ENCODE assay signal across 8 cellular contexts in genomic region chr2:108533832-108534576, GRCh38. TPM values are rescaled to one million over a fixed set of nuclear protein-coding genes. Genes with fewer than 3 reads are reported as not detected.
DNase-seq lines count a peak whose midpoint lies in the region; ATAC-seq and TF ChIP-seq lines count a peak whose summit lies in the region.

A gene with protein sequence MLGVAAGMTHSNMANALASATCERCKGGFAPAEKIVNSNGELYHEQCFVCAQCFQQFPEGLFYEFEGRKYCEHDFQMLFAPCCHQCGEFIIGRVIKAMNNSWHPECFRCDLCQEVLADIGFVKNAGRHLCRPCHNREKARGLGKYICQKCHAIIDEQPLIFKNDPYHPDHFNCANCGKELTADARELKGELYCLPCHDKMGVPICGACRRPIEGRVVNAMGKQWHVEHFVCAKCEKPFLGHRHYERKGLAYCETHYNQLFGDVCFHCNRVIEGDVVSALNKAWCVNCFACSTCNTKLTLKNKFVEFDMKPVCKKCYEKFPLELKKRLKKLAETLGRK (plus strand): TSS chr2:108534470. CDS start chr2:108534563, 93 bp downstream.

- no peak within 1 kb of the TSS for H2BK12ac ChIP-seq in mesenchymal stem cell (ENCODE audit: low read length in 2 of 2)

- peak within 1 kb of the TSS; percentile 70 for H4K91ac ChIP-seq in mesenchymal stem cell (ENCODE audit: low read length)

- peak within 1 kb of the TSS; percentile 98 for H3K4me3 Mint-ChIP-seq in CD8-positive, alpha-beta T cell

- H3K9me3 Mint-ChIP-seq in CD8-positive, alpha-beta T cell, result no peaks in the 10 kb centered on the region

- peak within 1 kb of the TSS; percentile 74 to 79 for H3K18ac ChIP-seq in mesenchymal stem cell (ENCODE audit: low read depth in 1 of 2, low read length in 2 of 2)

- H3K36me3 ChIP-seq in CD8-positive, alpha-beta T cell (ENCODE audit: insufficient read depth, low read length), result no peaks in the 10 kb centered on the region
- no peaks in the 10 kb centered on the region for H3K36me3 ChIP-seq in effector memory CD4-positive, alpha-beta T cell (ENCODE audit: control insufficient read depth, insufficient read depth, low read length)
- H3K36me3 ChIP-seq in mesenchymal stem cell (ENCODE audit: control insufficient read depth in 1 of 2, insufficient read depth in 2 of 2, low read depth in 1 of 2, low read length in 2 of 2), result peaks cover 0 to 3% of the 10 kb centered on the region in 2 experiments

- peak within 1 kb of the TSS; percentile 23 for H2BK15ac ChIP-seq in mesenchymal stem cell (ENCODE audit: low read depth, poor library complexity, severe bottlenecking)

- H3K27me3 Mint-ChIP-seq in CD8-positive, alpha-beta T cell (ENCODE audit: low read depth), result no peaks in the 10 kb centered on the region

- no peak within 1 kb of the TSS for H2AK5ac ChIP-seq in mesenchymal stem cell (ENCODE audit: low read length, severe bottlenecking)

- no peak for TF ChIP-seq CTCF in CD8-positive, alpha-beta T cell (IDR thresholded peaks at IDR 0.05)

- H3K9ac ChIP-seq in mesenchymal stem cell (ENCODE audit: low read length), result peak within 1 kb of the TSS; percentile 93

- intact Hi-C loops in CD8-positive, alpha-beta T cell (cut with DNase I, micrococcal nuclease), result loop anchor here (1.0 to 5.0 kb wide), 7 partner anchors 47 to 253 kb away; partner anchors contain the start of genes CCDC138 (in 1 of the 2), GCC2 (in 1 of the 2) and RANBP2 (in 1 of the 2)

- H3K4me1 ChIP-seq in CD8-positive, alpha-beta T cell (ENCODE audit: insufficient read depth, low read length), result peaks cover 7% of the 10 kb centered on the region
- peaks cover 8% of the 10 kb centered on the region for H3K4me1 ChIP-seq in effector memory CD4-positive, alpha-beta T cell (ENCODE audit: control insufficient read depth, insufficient read depth, low read length, poor library complexity, severe bottlenecking)
- peaks cover 4% of the 10 kb centered on the region for H3K4me1 ChIP-seq in mesenchymal stem cell (ENCODE audit: control insufficient read depth, insufficient read depth, low read depth, low read length)

- H3K4me2 ChIP-seq in mesenchymal stem cell (ENCODE audit: low read length, poor library complexity, severe bottlenecking), result peak within 1 kb of the TSS; percentile 85

- peak; percentile 67 to 90 (median 85) for DNase-seq in CD8-positive, alpha-beta T cell
- DNase-seq in NK-92 (lab: John Stamatoyannopoulos, UW; ENCODE audit: unreplicated experiment) (peak; percentile 16), mesenchymal stem cell (peak; percentile 93)
- peak; percentile 79 to 84 (median 82) for DNase-seq in effector memory CD4-positive, alpha-beta T cell
- DNase-seq in stimulated activated CD8-positive, alpha-beta memory T cell treated with anti-CD3 and anti-CD28 coated beads, Interleukin-12 subunit alpha, Interleukin-12 subunit beta, amount 100 ng/mL, for 24 hours (ENCODE audit: extremely low read depth), result peak; percentile 74

- peak within 1 kb of the TSS; percentile 88 for H3K27ac Mint-ChIP-seq in CD8-positive, alpha-beta T cell

- peak within 1 kb of the TSS; percentile 17 to 39 for H3K4ac ChIP-seq in mesenchymal stem cell (ENCODE audit: low read depth in 1 of 2, low read length in 2 of 2)

- H3K36me3 Mint-ChIP-seq in CD8-positive, alpha-beta T cell, result peaks cover 4% of the 10 kb centered on the region

- H3K23ac ChIP-seq in mesenchymal stem cell (ENCODE audit: low read length in 2 of 2), result peak within 1 kb of the TSS in 1 of 2 experiments; percentile 77

- no peaks in the 10 kb centered on the region for H3K9me3 ChIP-seq in CD8-positive, alpha-beta T cell (ENCODE audit: low read length)
- no peaks in the 10 kb centered on the region for H3K9me3 ChIP-seq in effector memory CD4-positive, alpha-beta T cell (ENCODE audit: control insufficient read depth, low read length)
- H3K9me3 ChIP-seq in mesenchymal stem cell (ENCODE audit: control insufficient read depth, low read length), result no peaks in the 10 kb centered on the region

- peaks cover 23% of the 10 kb centered on the region for H3K4me1 Mint-ChIP-seq in CD8-positive, alpha-beta T cell (ENCODE audit: low read depth)

- peak within 1 kb of the TSS; percentile 86 for H2BK120ac ChIP-seq in mesenchymal stem cell (ENCODE audit: low read depth, low read length)

- peak within 1 kb of the TSS; percentile 49 for H4K8ac ChIP-seq in mesenchymal stem cell (ENCODE audit: low read length)

- H3K14ac ChIP-seq in mesenchymal stem cell (ENCODE audit: low read length in 2 of 2), result peak within 1 kb of the TSS; percentile 74 to 93

- WGBS in mesenchymal stem cell, result under 1% methylated on average over 37 of the region's 85 CpGs

- peak within 1 kb of the TSS; percentile 76 for H3K4me3 ChIP-seq in CD8-positive, alpha-beta T cell (ENCODE audit: low read depth, low read length)
- peak within 1 kb of the TSS; percentile 92 for H3K4me3 ChIP-seq in effector memory CD4-positive, alpha-beta T cell (ENCODE audit: insufficient read depth, low read depth, low read length, poor library complexity, severe bottlenecking)
- peak within 1 kb of the TSS; percentile 70 to 89 for H3K4me3 ChIP-seq in mesenchymal stem cell (ENCODE audit: insufficient read depth in 1 of 2, low read depth in 1 of 2, low read length in 2 of 2)

- peak within 1 kb of the TSS; percentile 71 for H2BK5ac ChIP-seq in mesenchymal stem cell (ENCODE audit: low read depth, low read length, poor library complexity, severe bottlenecking)

- H3K27me3 ChIP-seq in CD8-positive, alpha-beta T cell (ENCODE audit: insufficient read depth, low read length), result no peaks in the 10 kb centered on the region
- H3K27me3 ChIP-seq in effector memory CD4-positive, alpha-beta T cell (replicated peaks; ENCODE audit: control insufficient read depth, insufficient read depth, low read length, poor library complexity, severe bottlenecking), result no peaks in the 10 kb centered on the region
- no peaks in the 10 kb centered on the region for H3K27me3 ChIP-seq in mesenchymal stem cell (ENCODE audit: control insufficient read depth in 1 of 2, insufficient read depth in 1 of 2, low read length in 2 of 2)

- H3K79me1 ChIP-seq in mesenchymal stem cell (replicated peaks; ENCODE audit: low read length, poor library complexity, severe bottlenecking), result peaks cover 3% of the 10 kb centered on the region

- peak; percentile 95 for ATAC-seq in CD8-positive, alpha-beta T cell
- peak; percentile 83 for ATAC-seq in GM19397 (IDR thresholded peaks at IDR 0.05; ENCODE audit: unreplicated experiment)
- ATAC-seq in HG03565 (IDR thresholded peaks at IDR 0.05; ENCODE audit: unreplicated experiment), result peak; percentile 76

- peak within 1 kb of the TSS; percentile 42 for H3K27ac ChIP-seq in CD8-positive, alpha-beta T cell (ENCODE audit: low read depth, low read length)
- H3K27ac ChIP-seq in effector memory CD4-positive, alpha-beta T cell (ENCODE audit: insufficient read depth, low read length, poor library complexity, severe bottlenecking), result peak within 1 kb of the TSS; percentile 48
- peak within 1 kb of the TSS; percentile 92 for H3K27ac ChIP-seq in mesenchymal stem cell (ENCODE audit: low read length, poor library complexity, severe bottlenecking)

- POLR2A ChIA-PET in CD8-positive, alpha-beta T cell (lab: Charles Lee), result interaction anchor here (0.5 to 2.0 kb wide), 6 partner anchors 10 to 191 kb away, joined by 3 to 9 read pairs (median 4); partner anchors contain the start of genes GCC2 and RANBP2
- POLR2A ChIA-PET in activated CD8-positive, alpha-beta memory T cell treated with anti-CD3 and anti-CD28 coated beads for 36 hours (lab: Charles Lee), result interaction anchor here (0.5 to 1.4 kb wide), 12 partner anchors 22 to 185 kb away, joined by 3 to 7 read pairs (median 4); partner anchors contain the start of genes GCC2 and RANBP2

- peak within 1 kb of the TSS; percentile 6 for H2AFZ ChIP-seq in mesenchymal stem cell (ENCODE audit: low read depth, low read length)

- CTCF ChIA-PET in CD8-positive, alpha-beta T cell (lab: Charles Lee), result interaction anchor here (0.6 to 0.9 kb wide), 4 partner anchors 50 to 598 kb away, joined by 3 read pairs; no protein-coding TSS in a partner anchor
- CTCF ChIA-PET in activated CD8-positive, alpha-beta memory T cell treated with anti-CD3 and anti-CD28 coated beads for 36 hours (lab: Charles Lee), result interaction anchor here (0.8 to 1.2 kb wide), 3 partner anchors 50 to 181 kb away, joined by 3 to 5 read pairs (median 4); no protein-coding TSS in a partner anchor

RNA-seq across cellular contexts. Expression of the gene that starts here (rescaled TPM):
- total RNA-seq in CD8-positive, alpha-beta T cell, result 10 to 100 TPM; 10.1 to 10.6 TPM
- total RNA-seq in activated CD8-positive, alpha-beta memory T cell treated with anti-CD3 and anti-CD28 coated beads for 36 hours, result 10 to 100 TPM; 47.4 to 52.2 TPM
- 146 TPM for polyA plus RNA-seq in mesenchymal stem cell (2013, experiment 1 of 2)
- 150 TPM for polyA plus RNA-seq in mesenchymal stem cell (2013, experiment 2 of 2)

Comparison
In these comparisons a context has a peak if more than half of its experiments do, and no peak if none do; other contexts are left out.
1. Peak in every context shown above with its lines: DNase-seq, ATAC-seq, H3K4me3 ChIP-seq and H3K27ac ChIP-seq.
2. RNA of the gene that starts here (total RNA-seq): 47.4 to 52.2 TPM in activated CD8-positive, alpha-beta memory T cell treated with anti-CD3 and anti-CD28 coated beads for 36 hours; 10.1 to 10.6 TPM in CD8-positive, alpha-beta T cell; every median in the first group is over 4 times any median in the second.
3. DNase-seq: peak in every context shown above with its lines; median percentile 93 in mesenchymal stem cell; 85 in CD8-positive, alpha-beta T cell; 82 in effector memory CD4-positive, alpha-beta T cell; 74 in stimulated activated CD8-positive, alpha-beta memory T cell treated with anti-CD3 and anti-CD28 coated beads, Interleukin-12 subunit alpha, Interleukin-12 subunit beta, amount 100 ng/mL, for 24 hours; 16 in NK-92.
4. H3K27ac ChIP-seq: peak in every context shown above with its lines; median percentile 92 in mesenchymal stem cell; 48 in effector memory CD4-positive, alpha-beta T cell; 42 in CD8-positive, alpha-beta T cell.